ENCODE assay signal across 8 cellular contexts in genomic region chr17:38673714-38674012, GRCh38. TPM values are rescaled to one million over a fixed set of nuclear protein-coding genes. Genes with fewer than 3 reads are reported as not detected.
DNase-seq lines count a peak whose midpoint lies in the region; ATAC-seq and TF ChIP-seq lines count a peak whose summit lies in the region.

No MANE protein-coding gene starts in this region.

- H3K4me3 Mint-ChIP-seq in activated T-cell treated with anti-CD3 and anti-CD28 coated beads, Interleukin-2, amount 50 U/mL, for 4 hours = peak overlapping the region; percentile 83
- H3K4me3 Mint-ChIP-seq in activated CD4-positive, alpha-beta memory T cell treated with anti-CD3 and anti-CD28 coated beads for 36 hours = peak overlapping the region; percentile 68

- 2% methylated on average over 40 of the region's 40 CpGs for WGBS in thymus

- H3K27me3 ChIP-seq in kidney epithelial cell (ENCODE audit: control insufficient read depth, insufficient read depth, low read length) (peaks cover 54% of the 10 kb centered on the region), thymus (ENCODE audit: control insufficient read depth, insufficient read depth) (peaks cover 68% of the 10 kb centered on the region)

- H3K4me3 ChIP-seq in kidney epithelial cell (ENCODE audit: low read depth, low read length) = peak overlapping the region; percentile 38
- H3K4me3 ChIP-seq in thymus (ENCODE audit: low read length) = peak overlapping the region; percentile 78

- no peak overlapping the region for H3K27ac Mint-ChIP-seq in activated CD4-positive, alpha-beta memory T cell treated with anti-CD3 and anti-CD28 coated beads for 36 hours

- CTCF ChIA-PET in activated CD4-positive, alpha-beta memory T cell treated with anti-CD3 and anti-CD28 coated beads for 36 hours (lab: Charles Lee) = interaction anchor here (2.0 to 10.4 kb wide), 4 partner anchors 32 to 115 kb away, joined by 11 to 210 read pairs (median 22); partner anchors contain the start of genes CISD3 and MLLT6

- H3K4me1 Mint-ChIP-seq in activated T-cell treated with anti-CD3 and anti-CD28 coated beads, Interleukin-2, amount 50 U/mL, for 4 hours (ENCODE audit: low read depth) = peaks cover 40% of the 10 kb centered on the region
- peaks cover 46% of the 10 kb centered on the region for H3K4me1 Mint-ChIP-seq in activated CD4-positive, alpha-beta memory T cell treated with anti-CD3 and anti-CD28 coated beads for 36 hours (ENCODE audit: low read depth)

- no peak for TF ChIP-seq CTCF in kidney epithelial cell (IDR thresholded peaks at IDR 0.05; ENCODE audit: insufficient read depth, low read length, poor library complexity, severe bottlenecking)

- no peaks in the 10 kb centered on the region for H3K36me3 Mint-ChIP-seq in activated T-cell treated with anti-CD3 and anti-CD28 coated beads, Interleukin-2, amount 50 U/mL, for 4 hours (ENCODE audit: insufficient read depth)
- H3K36me3 Mint-ChIP-seq in activated CD4-positive, alpha-beta memory T cell treated with anti-CD3 and anti-CD28 coated beads for 36 hours = peaks cover 8% of the 10 kb centered on the region

- intact Hi-C loops in activated CD4-positive, alpha-beta memory T cell treated with anti-CD3 and anti-CD28 coated beads for 36 hours (cut with micrococcal nuclease) = loop anchor here (5.0 kb wide), 1 partner anchor 66 kb away; the partner anchor contains the start of gene SRCIN1

- POLR2A ChIA-PET in activated CD4-positive, alpha-beta memory T cell treated with anti-CD3 and anti-CD28 coated beads for 36 hours (lab: Charles Lee) = interaction anchor here (2.4 to 5.7 kb wide), 2 partner anchors 29 to 57 kb away, joined by 10 to 100 read pairs; partner anchors contain the start of genes CISD3 and MLLT6

- no peak for DNase-seq in activated T-cell treated with anti-CD3 and anti-CD28 coated beads, Interleukin-2, amount 50 U/mL, for 4 hours
- DNase-seq in activated T-cell treated with anti-CD3 and anti-CD28 coated beads for 4 hours = no peak
- DNase-seq in activated CD4-positive, alpha-beta memory T cell treated with anti-CD3 and anti-CD28 coated beads for 36 hours = no peak
- no peak for DNase-seq in kidney epithelial cell (ENCODE audit: low read depth)
- no peak for DNase-seq in hepatic stellate cell (ENCODE audit: low spot score)
- no peak for DNase-seq in activated CD4-positive, CD25-positive, alpha-beta regulatory T cell (lab: John Stamatoyannopoulos, UW)

- H3K4me1 ChIP-seq in thymus (ENCODE audit: control insufficient read depth, insufficient read depth, low read length) = peaks cover 7% of the 10 kb centered on the region

- peak; percentile 1 to 5 for ATAC-seq in activated T-cell treated with anti-CD3 and anti-CD28 coated beads, Interleukin-2, amount 50 U/mL, for 4 hours
- no peak for ATAC-seq in GM18511 (IDR thresholded peaks at IDR 0.05; ENCODE audit: unreplicated experiment)

- no peaks in the 10 kb centered on the region for H3K9me3 ChIP-seq in thymus (ENCODE audit: control insufficient read depth)

- no peaks in the 10 kb centered on the region for H3K9me3 Mint-ChIP-seq in activated T-cell treated with anti-CD3 and anti-CD28 coated beads, Interleukin-2, amount 50 U/mL, for 4 hours
- H3K9me3 Mint-ChIP-seq in activated CD4-positive, alpha-beta memory T cell treated with anti-CD3 and anti-CD28 coated beads for 36 hours = no peaks in the 10 kb centered on the region

- no peak overlapping the region for H3K27ac ChIP-seq in thymus (ENCODE audit: low read depth)

- H3K36me3 ChIP-seq in kidney epithelial cell (ENCODE audit: control insufficient read depth, insufficient read depth, low read length) (no peaks in the 10 kb centered on the region), thymus (ENCODE audit: control insufficient read depth, insufficient read depth) (no peaks in the 10 kb centered on the region)

- H3K27me3 Mint-ChIP-seq in activated T-cell treated with anti-CD3 and anti-CD28 coated beads, Interleukin-2, amount 50 U/mL, for 4 hours (ENCODE audit: low read depth) = peaks cover 34% of the 10 kb centered on the region
- peaks cover 21% of the 10 kb centered on the region for H3K27me3 Mint-ChIP-seq in activated CD4-positive, alpha-beta memory T cell treated with anti-CD3 and anti-CD28 coated beads for 36 hours

RNA-seq across cellular contexts. Expression of gene EPOP, which starts 1.1 kb away (rescaled TPM):
- total RNA-seq in activated T-cell treated with anti-CD3 and anti-CD28 coated beads, Interleukin-2, amount 50 U/mL, for 4 hours = 100 to 1,000 TPM; 110 to 131 (median 110) TPM
- 10 to 100 TPM; 37.1 to 38.0 TPM for total RNA-seq in activated CD4-positive, alpha-beta memory T cell treated with anti-CD3 and anti-CD28 coated beads for 36 hours
- total RNA-seq in kidney epithelial cell = 6.2 and 6.4 TPM in 2 replicates
- 4.3 TPM for polyA plus RNA-seq in thymus

RNA-seq across cellular contexts. Expression of gene MLLT6, which starts 31.4 kb away (rescaled TPM):
- total RNA-seq in activated T-cell treated with anti-CD3 and anti-CD28 coated beads, Interleukin-2, amount 50 U/mL, for 4 hours = 100 to 1,000 TPM; 263 to 315 (median 286) TPM
- total RNA-seq in activated CD4-positive, alpha-beta memory T cell treated with anti-CD3 and anti-CD28 coated beads for 36 hours = 100 to 1,000 TPM; 204 to 221 TPM
- 42.7 and 46.7 TPM in 2 replicates for total RNA-seq in kidney epithelial cell
- 124 TPM for polyA plus RNA-seq in thymus

RNA-seq across cellular contexts. Expression of gene CISD3, which starts 56.5 kb away (rescaled TPM):
- total RNA-seq in activated T-cell treated with anti-CD3 and anti-CD28 coated beads, Interleukin-2, amount 50 U/mL, for 4 hours = 10 to 100 TPM; 47.2 to 73.3 (median 67.8) TPM
- total RNA-seq in activated CD4-positive, alpha-beta memory T cell treated with anti-CD3 and anti-CD28 coated beads for 36 hours = 10 to 100 TPM; 54.7 to 59.1 TPM
- total RNA-seq in kidney epithelial cell = 3.4 and 4.1 TPM in 2 replicates
- 22.5 TPM for polyA plus RNA-seq in thymus
